In genomic region chr1:10965621-10966226, GRCh38 we compare ENCODE assay signal across 8 cellular contexts. TPM values are rescaled to one million over a fixed set of nuclear protein-coding genes. Genes with fewer than 3 reads are reported as not detected.
A peak's percentile ranks its signal among the peaks of the same experiment; 100 is the strongest.
DNase-seq lines count a peak whose midpoint lies in the region; ATAC-seq and TF ChIP-seq lines count a peak whose summit lies in the region.

No MANE protein-coding gene starts in this region.

- H3K56ac ChIP-seq in mesendoderm (ENCODE audit: low read length), result no peak overlapping the region

- H3K79me2 ChIP-seq in mesendoderm (ENCODE audit: control insufficient read depth, insufficient read depth, low read length), result no peaks in the 10 kb centered on the region

- H3K27ac ChIP-seq in naive thymus-derived CD4-positive, alpha-beta T cell (ENCODE audit: low read depth, low read length), result no peak overlapping the region
- no peak overlapping the region for H3K27ac ChIP-seq in mesendoderm (ENCODE audit: low read depth, low read length)

- H3K36me3 ChIP-seq in naive thymus-derived CD4-positive, alpha-beta T cell (ENCODE audit: control insufficient read depth in 2 of 3, insufficient read depth in 3 of 3, low read length in 3 of 3), result no peaks in the 10 kb centered on the region
- H3K36me3 ChIP-seq in mesendoderm (ENCODE audit: control insufficient read depth, insufficient read depth, low read length), result no peaks in the 10 kb centered on the region

- no peak overlapping the region for H4K5ac ChIP-seq in mesendoderm (ENCODE audit: low read length)

- peak overlapping the region; percentile 0; the same call in 1 of the 2 replicates for H3K4me3 ChIP-seq in GM12865 (ENCODE audit: low read depth, low read length)
- no peak overlapping the region for H3K4me3 ChIP-seq in naive thymus-derived CD4-positive, alpha-beta T cell (ENCODE audit: low read length)
- no peak overlapping the region for H3K4me3 ChIP-seq in mesendoderm (ENCODE audit: low read length)

- H3K27ac Mint-ChIP-seq in activated T-helper 17 cell treated with anti-CD3 and anti-CD28 coated beads, Interleukin-2, amount 50 U/mL, for 72 hours, result no peak overlapping the region
- H3K27ac Mint-ChIP-seq in naive thymus-derived CD4-positive, alpha-beta T cell, result peak overlapping the region; percentile 9 to 83 (median 51)

- no peaks in the 10 kb centered on the region for H3K9me3 Mint-ChIP-seq in activated T-helper 17 cell treated with anti-CD3 and anti-CD28 coated beads, Interleukin-2, amount 50 U/mL, for 72 hours
- no peaks in the 10 kb centered on the region for H3K9me3 Mint-ChIP-seq in naive thymus-derived CD4-positive, alpha-beta T cell

- H3K4me3 Mint-ChIP-seq in activated T-helper 17 cell treated with anti-CD3 and anti-CD28 coated beads, Interleukin-2, amount 50 U/mL, for 72 hours, result no peak overlapping the region
- peak overlapping the region in 9 of 10 donors; percentile 46 to 82 (median 68) for H3K4me3 Mint-ChIP-seq in naive thymus-derived CD4-positive, alpha-beta T cell

- H2AK5ac ChIP-seq in mesendoderm (ENCODE audit: low read length), result no peak overlapping the region

- H3K79me1 ChIP-seq in mesendoderm (ENCODE audit: low read length), result no peaks in the 10 kb centered on the region

- no peaks in the 10 kb centered on the region for H3K27me3 ChIP-seq in naive thymus-derived CD4-positive, alpha-beta T cell (ENCODE audit: control insufficient read depth in 2 of 2, insufficient read depth in 2 of 2, low read length in 2 of 2)
- H3K27me3 ChIP-seq in mesendoderm (ENCODE audit: insufficient read depth, low read length, poor library complexity), result no peaks in the 10 kb centered on the region

- intact Hi-C loops in naive thymus-derived CD4-positive, alpha-beta T cell (cut with micrococcal nuclease), result no loop called here

- peak; percentile 32 for ATAC-seq in HG02870 (IDR thresholded peaks at IDR 0.05; ENCODE audit: unreplicated experiment)
- peak; percentile 37 for ATAC-seq in activated T-helper 17 cell treated with anti-CD3 and anti-CD28 coated beads, Interleukin-2, amount 50 U/mL, for 72 hours (replicated peaks)
- ATAC-seq in naive thymus-derived CD4-positive, alpha-beta T cell, result peak; percentile 55
- no peak for ATAC-seq in HG02798 (IDR thresholded peaks at IDR 0.05; ENCODE audit: poor library complexity, unreplicated experiment)
- no peak for ATAC-seq in GM19324 (IDR thresholded peaks at IDR 0.05; ENCODE audit: low FRiP score, unreplicated experiment)

- no peak overlapping the region for H3K23ac ChIP-seq in mesendoderm (ENCODE audit: low read length)

- no peaks in the 10 kb centered on the region for H3K36me3 Mint-ChIP-seq in activated T-helper 17 cell treated with anti-CD3 and anti-CD28 coated beads, Interleukin-2, amount 50 U/mL, for 72 hours (ENCODE audit: low read depth)
- H3K36me3 Mint-ChIP-seq in naive thymus-derived CD4-positive, alpha-beta T cell, result no peaks in the 10 kb centered on the region

- TF ChIP-seq CTCF in GM12865 (IDR thresholded peaks at IDR 0.05; ENCODE audit: insufficient read depth, low read depth, low read length, missing control alignments), result no peak

- no peak overlapping the region for H2BK5ac ChIP-seq in mesendoderm (ENCODE audit: low read length)

- POLR2A ChIA-PET in naive thymus-derived CD4-positive, alpha-beta T cell (lab: Charles Lee), result interaction anchor here (1.2 kb wide), 1 partner anchor 46 kb away, joined by 6 read pairs; no protein-coding TSS in a partner anchor

- H2BK15ac ChIP-seq in mesendoderm (replicated peaks; ENCODE audit: low read depth), result no peak overlapping the region

- peaks cover 0 to 7% of the 10 kb centered on the region in 2 donors for H3K4me1 ChIP-seq in naive thymus-derived CD4-positive, alpha-beta T cell (ENCODE audit: control insufficient read depth in 2 of 2, insufficient read depth in 2 of 2, low read length in 2 of 2)
- no peaks in the 10 kb centered on the region for H3K4me1 ChIP-seq in mesendoderm (ENCODE audit: control insufficient read depth, low read depth, low read length)

- no peaks in the 10 kb centered on the region for H3K9me3 ChIP-seq in naive thymus-derived CD4-positive, alpha-beta T cell (ENCODE audit: control insufficient read depth in 2 of 3, low read length in 3 of 3)

- H3K18ac ChIP-seq in mesendoderm (ENCODE audit: low read length), result no peak overlapping the region

- H4K8ac ChIP-seq in mesendoderm (ENCODE audit: low read depth, low read length), result no peak overlapping the region

- CTCF ChIA-PET in naive thymus-derived CD4-positive, alpha-beta T cell (lab: Charles Lee), result interaction anchor here (0.7 kb wide), 1 partner anchor 160 kb away, joined by 5 read pairs; no protein-coding TSS in a partner anchor

- no peak overlapping the region for H2BK120ac ChIP-seq in mesendoderm (ENCODE audit: low read depth, low read length)

- peaks cover 22% of the 10 kb centered on the region for H3K27me3 Mint-ChIP-seq in activated T-helper 17 cell treated with anti-CD3 and anti-CD28 coated beads, Interleukin-2, amount 50 U/mL, for 72 hours
- H3K27me3 Mint-ChIP-seq in naive thymus-derived CD4-positive, alpha-beta T cell, result peaks cover 0 to 23% (median 5%) of the 10 kb centered on the region in 5 donors

- no peak overlapping the region for H3K9ac ChIP-seq in mesendoderm (ENCODE audit: low read length)

- no peak overlapping the region for H3K4ac ChIP-seq in mesendoderm (ENCODE audit: low read depth, low read length)

- H3K4me1 Mint-ChIP-seq in activated T-helper 17 cell treated with anti-CD3 and anti-CD28 coated beads, Interleukin-2, amount 50 U/mL, for 72 hours, result peaks cover 6% of the 10 kb centered on the region
- peaks cover 10 to 27% (median 20%) of the 10 kb centered on the region in 7 donors for H3K4me1 Mint-ChIP-seq in naive thymus-derived CD4-positive, alpha-beta T cell

- DNase-seq in GM12865 (ENCODE audit: low read depth), result peak; percentile 88
- DNase-seq in naive thymus-derived CD4-positive, alpha-beta T cell, result peak in 7 of 9 donors; percentile 32 to 61 (median 45)
- DNase-seq in mesendoderm, result no peak
- no peak for DNase-seq in ureter (ENCODE audit: low spot score)

- H3K4me2 ChIP-seq in mesendoderm (ENCODE audit: low read length), result no peak overlapping the region

- WGBS in mesendoderm (ENCODE audit: extremely low coverage, insufficient coverage, low lambda C conversion rate), result no CpG with 5 or more reads among the region's 10 CpGs

RNA-seq across cellular contexts. Expression of gene TARDBP, which starts 46.7 kb away (rescaled TPM):
- 100 to 1,000 TPM; 120 to 186 TPM for total RNA-seq in activated T-helper 17 cell treated with anti-CD3 and anti-CD28 coated beads, Interleukin-2, amount 50 U/mL, for 72 hours
- total RNA-seq in naive thymus-derived CD4-positive, alpha-beta T cell, result 100 to 1,000 TPM; 114 to 196 (median 174) TPM
- 10 to 100 TPM; 55.0 to 80.4 TPM for polyA plus RNA-seq in naive thymus-derived CD4-positive, alpha-beta T cell
- polyA plus RNA-seq in mesendoderm (2013, experiment 1 of 2), result 297 TPM
- polyA plus RNA-seq in mesendoderm (2013, experiment 2 of 2), result 294 TPM
- total RNA-seq in ureter, result 180 TPM

Comparison
In these comparisons a context has a peak if more than half of its experiments do, and no peak if none do; other contexts are left out.
1. DNase-seq: peak in GM12865 (single experiment) and naive thymus-derived CD4-positive, alpha-beta T cell (7 of 9); none in mesendoderm (single experiment) and ureter (single experiment).
2. ATAC-seq: peak in HG02870 (single experiment), activated T-helper 17 cell treated with anti-CD3 and anti-CD28 coated beads, Interleukin-2, amount 50 U/mL, for 72 hours (single experiment) and naive thymus-derived CD4-positive, alpha-beta T cell (single experiment); none in HG02798 (single experiment) and GM19324 (single experiment).